22 cellular contexts compared by ENCODE assay signal in the genomic region with DNA sequence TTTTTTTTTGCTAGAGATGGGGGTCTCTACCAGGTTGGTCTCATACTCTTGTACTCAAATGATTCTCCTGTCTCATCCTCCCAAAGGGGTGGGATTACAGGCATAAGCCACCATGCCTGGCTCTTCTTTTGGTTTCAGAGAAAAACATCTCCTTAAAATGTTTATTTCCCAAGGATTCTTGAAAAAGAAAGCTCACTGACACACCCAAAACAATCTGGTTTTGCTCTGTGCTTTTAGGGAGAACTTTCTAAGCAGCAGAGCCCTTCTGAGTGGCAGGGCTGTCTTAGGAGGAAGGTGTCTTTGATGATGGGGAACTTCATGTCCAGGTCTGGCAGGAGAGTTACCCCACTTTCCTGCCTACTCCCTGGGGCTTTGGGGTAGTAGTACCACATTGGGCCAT. TPM values are rescaled to one million over a fixed set of nuclear protein-coding genes. Genes with fewer than 3 reads are reported as not detected.
DNase-seq lines count a peak whose midpoint lies in the region; ATAC-seq and TF ChIP-seq lines count a peak whose summit lies in the region.
"Had no signal": no experiment of that assay in that cellular context is flagged by ENCODE, and none has a peak within 500 bp of the region (broad histone marks: within the 10 kb centered on the region; RNA-seq: fewer than 3 reads in every experiment).

No MANE protein-coding gene starts in this region.

- H2AFZ ChIP-seq in hepatocyte = no peak overlapping the region
- H2AFZ ChIP-seq: PC-9 had no signal

- no peaks in the 10 kb centered on the region for H4K20me1 ChIP-seq in hepatocyte (ENCODE audit: insufficient read depth, poor library complexity, severe bottlenecking)

- peak overlapping the region; percentile 9 for H3K4me3 ChIP-seq in coronary artery
- peak overlapping the region in 1 of 2 donors; percentile 58 for H3K4me3 ChIP-seq in gastroesophageal sphincter
- no peak overlapping the region for H3K4me3 ChIP-seq in rectal smooth muscle tissue (ENCODE audit: low read length)
- H3K4me3 ChIP-seq in tibial artery = peak overlapping the region in 1 of 2 donors; percentile 58
- H3K4me3 ChIP-seq in hepatocyte = no peak overlapping the region
- H3K4me3 ChIP-seq: GM23248, PC-9, SJCRH30 had no signal

- H3K9me3 Mint-ChIP-seq in activated CD8-positive, alpha-beta T cell treated with anti-CD3 and anti-CD28 coated beads for 36 hours = no peaks in the 10 kb centered on the region

- H3K27ac ChIP-seq in coronary artery (peak overlapping the region; percentile 68 to 88), gastroesophageal sphincter (peak overlapping the region; percentile 71 to 97 (median 94)), rectal smooth muscle tissue (ENCODE audit: low read depth, low read length) (peak overlapping the region; percentile 58), tibial artery (peak overlapping the region; percentile 93 to 96), hepatocyte (no peak overlapping the region)
- H3K27ac ChIP-seq: GM23248, HL-60, PC-9, RWPE1, SJCRH30 had no signal

- no peak overlapping the region for H3K27ac Mint-ChIP-seq in activated CD8-positive, alpha-beta T cell treated with anti-CD3 and anti-CD28 coated beads for 36 hours

- H3K27me3 Mint-ChIP-seq in activated CD8-positive, alpha-beta T cell treated with anti-CD3 and anti-CD28 coated beads for 36 hours = peaks cover 34% of the 10 kb centered on the region

- H3K4me1 Mint-ChIP-seq in activated CD8-positive, alpha-beta T cell treated with anti-CD3 and anti-CD28 coated beads for 36 hours (ENCODE audit: low read depth) = no peaks in the 10 kb centered on the region

- DNase-seq in coronary artery (ENCODE audit: low spot score) = no peak
- no peak for DNase-seq in tibial artery
- no peak for DNase-seq in hepatocyte (ENCODE audit: low spot score)
- DNase-seq in NCI-H748 (lab: John Stamatoyannopoulos, UW; ENCODE audit: unreplicated experiment) = no peak
- DNase-seq in Kasumi-1 (lab: John Stamatoyannopoulos, UW) = no peak
- no peak for DNase-seq in activated CD8-positive, alpha-beta T cell treated with anti-CD3 and anti-CD28 coated beads for 36 hours
- DNase-seq: ACHN, DND-41, GM23248, HCEC 1CT, NCI-H1417 treated with DMSO at 0.1 percent for 48 hours, NCI-H187 treated with DMSO at 0.1 percent for 48 hours, NCI-H226, NCI-H524 treated with DMSO at 0.1 percent for 48 hours, PC-9, SJCRH30 had no signal

- no peaks in the 10 kb centered on the region for H3K36me3 Mint-ChIP-seq in activated CD8-positive, alpha-beta T cell treated with anti-CD3 and anti-CD28 coated beads for 36 hours (ENCODE audit: low read depth)

- TF ChIP-seq CTCF in coronary artery (IDR thresholded peaks at IDR 0.05) (no peak), gastroesophageal sphincter (IDR thresholded peaks at IDR 0.05) (no peak), tibial artery (IDR thresholded peaks at IDR 0.05) (no peak), hepatocyte (IDR thresholded peaks at IDR 0.05; ENCODE audit: poor library complexity) (no peak)
- no peak for TF ChIP-seq CTCF in activated CD8-positive, alpha-beta T cell treated with anti-CD3 and anti-CD28 coated beads for 36 hours (IDR thresholded peaks at IDR 0.05)

- no peaks in the 10 kb centered on the region for H3K27me3 ChIP-seq in gastroesophageal sphincter
- no peaks in the 10 kb centered on the region for H3K27me3 ChIP-seq in rectal smooth muscle tissue (ENCODE audit: control insufficient read depth, insufficient read depth, low read length)
- H3K27me3 ChIP-seq in tibial artery = no peaks in the 10 kb centered on the region
- peaks cover 37% of the 10 kb centered on the region for H3K27me3 ChIP-seq in hepatocyte
- H3K27me3 ChIP-seq: SJCRH30 had no signal

- no peak for TF ChIP-seq POLR2A in gastroesophageal sphincter (IDR thresholded peaks at IDR 0.05)

- H3K4me1 ChIP-seq in gastroesophageal sphincter = peaks cover 0 to 80% (median 14%) of the 10 kb centered on the region in 3 donors
- H3K4me1 ChIP-seq in rectal smooth muscle tissue (ENCODE audit: control insufficient read depth, insufficient read depth, low read length) = peaks cover 22% of the 10 kb centered on the region
- H3K4me1 ChIP-seq in tibial artery = peaks cover 0 to 60% (median 32%) of the 10 kb centered on the region in 4 donors
- peaks cover 18% of the 10 kb centered on the region for H3K4me1 ChIP-seq in hepatocyte (ENCODE audit: insufficient read depth)
- H3K4me1 ChIP-seq: SJCRH30 had no signal

- H3K36me3 ChIP-seq in gastroesophageal sphincter = peaks cover 0 to 4% of the 10 kb centered on the region in 2 donors
- H3K36me3 ChIP-seq in rectal smooth muscle tissue (ENCODE audit: control insufficient read depth, insufficient read depth, low read length) = no peaks in the 10 kb centered on the region
- no peaks in the 10 kb centered on the region for H3K36me3 ChIP-seq in tibial artery
- no peaks in the 10 kb centered on the region for H3K36me3 ChIP-seq in hepatocyte (replicated peaks; ENCODE audit: insufficient read depth, low read depth)
- H3K36me3 ChIP-seq: SJCRH30 had no signal

- ATAC-seq in gastroesophageal sphincter = no peak
- ATAC-seq in activated CD8-positive, alpha-beta T cell treated with anti-CD3 and anti-CD28 coated beads for 36 hours = no peak

- no peak for TF ChIP-seq EP300 in gastroesophageal sphincter (IDR thresholded peaks at IDR 0.05)

- intact Hi-C loops in tibial artery (cut with DNase I; ENCODE audit: low total_unique reads) = loop anchor here (5.0 to 10.0 kb wide), 4 partner anchors 56 to 368 kb away; partner anchors contain the start of genes DHX15 and SEPSECS
- intact Hi-C loops in activated CD8-positive, alpha-beta T cell treated with anti-CD3 and anti-CD28 coated beads for 36 hours (cut with micrococcal nuclease) = no loop called here

- H3K9me3 ChIP-seq in gastroesophageal sphincter (no peaks in the 10 kb centered on the region), tibial artery (no peaks in the 10 kb centered on the region), hepatocyte (ENCODE audit: low read depth) (no peaks in the 10 kb centered on the region)
- H3K9me3 ChIP-seq: SJCRH30 had no signal

- no peak overlapping the region for H3K9ac ChIP-seq in rectal smooth muscle tissue (ENCODE audit: low read length)

- POLR2A ChIA-PET in activated CD8-positive, alpha-beta T cell treated with anti-CD3 and anti-CD28 coated beads for 36 hours (lab: Charles Lee) = no interaction called here

- H3K9me2 ChIP-seq in hepatocyte (replicated peaks; ENCODE audit: insufficient read depth) = no peaks in the 10 kb centered on the region

- H3K4me2 ChIP-seq in hepatocyte = no peak overlapping the region

- H3K79me2 ChIP-seq in hepatocyte = no peaks in the 10 kb centered on the region

- CTCF ChIA-PET in activated CD8-positive, alpha-beta T cell treated with anti-CD3 and anti-CD28 coated beads for 36 hours (lab: Charles Lee) = interaction anchor here (0.5 kb wide), 1 partner anchor 10 kb away, joined by 3 read pairs; no protein-coding TSS in a partner anchor

- no peak overlapping the region for H3K4me3 Mint-ChIP-seq in activated CD8-positive, alpha-beta T cell treated with anti-CD3 and anti-CD28 coated beads for 36 hours

RNA-seq across cellular contexts. Expression of gene SOD3, which starts 1.3 kb away (rescaled TPM):
- 100 to 1,000 TPM; 199 to 801 (median 448) TPM for total RNA-seq in gastroesophageal sphincter
- total RNA-seq in hepatocyte = 5.1 and 7.5 TPM in 2 replicates
- 18.1 and 20.3 TPM in 2 replicates for polyA plus RNA-seq in hepatocyte
- not detected for total RNA-seq in activated CD8-positive, alpha-beta T cell treated with anti-CD3 and anti-CD28 coated beads for 36 hours
- total RNA-seq: HT1080, MCF 10A, SJCRH30 had no signal

Comparison
In these comparisons a context has a peak if more than half of its experiments do, and no peak if none do; other contexts are left out.
1. RNA of gene SOD3, which starts 1.3 kb away (total RNA-seq): 199 to 801 TPM in gastroesophageal sphincter; 5.1 to 7.5 TPM in hepatocyte and not detected in activated CD8-positive, alpha-beta T cell treated with anti-CD3 and anti-CD28 coated beads for 36 hours; every median in the first group is over 10 times any median in the second.